9 cellular contexts compared by ENCODE assay signal in genomic region chr3:175274056-175274455, GRCh38.
A peak's percentile ranks its signal among the peaks of the same experiment; 100 is the strongest.
DNase-seq lines count a peak whose midpoint lies in the region; ATAC-seq lines count a peak whose summit lies in the region.
"Had no signal": no experiment of that assay in that cellular context is flagged by ENCODE, and none has a peak within 500 bp of the region (broad histone marks: within the 10 kb centered on the region; RNA-seq: fewer than 3 reads in every experiment).

No MANE protein-coding gene starts in this region.

- DNase-seq in NCI-H345 (lab: John Stamatoyannopoulos, UW) (peak; percentile 25), NCI-H345 treated with DMSO at 0.1 percent for 48 hours (lab: John Stamatoyannopoulos, UW; ENCODE audit: unreplicated experiment) (no peak), NCI-H1436 (lab: John Stamatoyannopoulos, UW) (peak; percentile 93), activated gamma-delta T cell treated with Interleukin-2 at 50 U/mL for 16 hours (no peak), substantia nigra (lab: John Stamatoyannopoulos, UW) (no peak)
- DNase-seq in stimulated activated naive B cell treated with anti-CD40 and anti-IgM and Interleukin-4, amounts not matched to agents 10 μg/mL and 1 μg/mL and 100 μg/mL, for 72 hours, result peak; percentile 1
- DNase-seq: naive thymus-derived CD4-positive, alpha-beta T cell had no signal

- H3K27ac ChIP-seq in substantia nigra (ENCODE audit: low read depth, low read length, poor library complexity, severe bottlenecking), result no peak overlapping the region

- H3K27me3 Mint-ChIP-seq in stimulated activated naive B cell treated with anti-CD40 and anti-IgM and Interleukin-4, amounts not matched to agents 10 μg/mL and 1 μg/mL and 100 μg/mL, for 72 hours, result no peaks in the 10 kb centered on the region
- H3K27me3 Mint-ChIP-seq: naive thymus-derived CD4-positive, alpha-beta T cell had no signal

- H3K27ac Mint-ChIP-seq in stimulated activated naive B cell treated with anti-CD40 and anti-IgM and Interleukin-4, amounts not matched to agents 10 μg/mL and 1 μg/mL and 100 μg/mL, for 72 hours, result no peak overlapping the region
- H3K27ac Mint-ChIP-seq: naive thymus-derived CD4-positive, alpha-beta T cell had no signal

- ATAC-seq in GM21825 (IDR thresholded peaks at IDR 0.05; ENCODE audit: unreplicated experiment) (peak; percentile 73), GM21381 (IDR thresholded peaks at IDR 0.05; ENCODE audit: unreplicated experiment) (no peak)
- ATAC-seq in stimulated activated naive B cell treated with anti-CD40 and anti-IgM and Interleukin-4, amounts not matched to agents 10 μg/mL and 1 μg/mL and 100 μg/mL, for 72 hours (replicated peaks), result peak; percentile 73 to 82
- ATAC-seq: naive thymus-derived CD4-positive, alpha-beta T cell had no signal

- H3K9me3 Mint-ChIP-seq in stimulated activated naive B cell treated with anti-CD40 and anti-IgM and Interleukin-4, amounts not matched to agents 10 μg/mL and 1 μg/mL and 100 μg/mL, for 72 hours, result no peaks in the 10 kb centered on the region
- H3K9me3 Mint-ChIP-seq: naive thymus-derived CD4-positive, alpha-beta T cell had no signal

- peak overlapping the region; percentile 13 to 41 for H3K4me3 Mint-ChIP-seq in stimulated activated naive B cell treated with anti-CD40 and anti-IgM and Interleukin-4, amounts not matched to agents 10 μg/mL and 1 μg/mL and 100 μg/mL, for 72 hours
- H3K4me3 Mint-ChIP-seq: naive thymus-derived CD4-positive, alpha-beta T cell had no signal

- no peaks in the 10 kb centered on the region for H3K36me3 Mint-ChIP-seq in stimulated activated naive B cell treated with anti-CD40 and anti-IgM and Interleukin-4, amounts not matched to agents 10 μg/mL and 1 μg/mL and 100 μg/mL, for 72 hours
- H3K36me3 Mint-ChIP-seq: naive thymus-derived CD4-positive, alpha-beta T cell had no signal

- H3K4me1 Mint-ChIP-seq in stimulated activated naive B cell treated with anti-CD40 and anti-IgM and Interleukin-4, amounts not matched to agents 10 μg/mL and 1 μg/mL and 100 μg/mL, for 72 hours, result no peaks in the 10 kb centered on the region
- H3K4me1 Mint-ChIP-seq: naive thymus-derived CD4-positive, alpha-beta T cell had no signal

Comparison
In these comparisons a context has a peak if more than half of its experiments do, and no peak if none do; other contexts are left out.
1. DNase-seq: peak in NCI-H345 (single experiment), NCI-H1436 (single experiment) and stimulated activated naive B cell treated with anti-CD40 and anti-IgM and Interleukin-4, amounts not matched to agents 10 μg/mL and 1 μg/mL and 100 μg/mL, for 72 hours (single experiment); none in NCI-H345 treated with DMSO at 0.1 percent for 48 hours (single experiment), activated gamma-delta T cell treated with Interleukin-2 at 50 U/mL for 16 hours (single experiment) and substantia nigra (0 of 49).